In the genomic region with DNA sequence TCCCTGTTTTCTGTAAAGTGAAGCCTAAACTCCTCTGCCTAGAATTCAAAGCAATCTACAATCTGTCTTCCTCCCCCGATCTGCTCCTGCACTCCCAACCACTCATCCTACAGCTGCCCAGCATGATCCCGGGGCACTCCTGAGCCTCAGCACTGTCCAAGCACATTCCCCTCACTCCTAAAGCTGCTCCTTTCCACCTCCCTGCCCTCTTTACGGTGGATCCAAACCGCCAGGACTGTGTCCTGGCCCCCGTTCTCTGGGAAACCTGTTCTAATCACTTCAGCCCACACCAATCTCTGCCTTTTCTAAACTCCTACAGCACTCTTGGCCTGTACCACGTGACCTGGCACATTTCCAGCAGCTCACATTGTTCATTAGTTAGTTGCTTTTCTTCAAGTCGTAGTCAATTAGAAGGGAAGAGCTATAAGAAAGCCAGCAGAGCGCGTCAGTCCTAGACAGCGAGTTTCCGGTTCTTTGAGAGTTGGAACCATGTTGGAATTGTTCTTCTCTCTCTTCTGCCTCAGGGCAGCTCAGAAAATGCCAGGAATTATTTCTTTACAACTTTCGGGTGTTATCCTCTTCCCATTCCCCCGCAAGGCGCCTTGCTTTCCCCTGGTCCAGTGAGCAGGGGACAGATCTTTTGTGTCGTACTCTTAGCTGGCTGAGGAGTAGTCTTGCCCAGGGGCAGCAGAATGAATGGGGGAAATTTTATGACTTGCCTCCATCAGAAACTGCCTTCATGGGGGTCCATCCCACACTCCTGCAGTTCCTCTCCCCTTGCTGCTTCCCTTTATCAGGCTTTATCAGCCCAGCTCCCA, we compare ENCODE assay signal across 1 cellular context.
A peak's percentile ranks its signal among the peaks of the same experiment; 100 is the strongest.
TF ChIP-seq lines count a peak whose summit lies in the region.

No MANE protein-coding gene starts in this region.

TF ChIP-seq in HEK293, 187 proteins besides CTCF, POLR2A, EP300 and RAD21 (continued from another document):
- TF ChIP-seq, protein P1, sequence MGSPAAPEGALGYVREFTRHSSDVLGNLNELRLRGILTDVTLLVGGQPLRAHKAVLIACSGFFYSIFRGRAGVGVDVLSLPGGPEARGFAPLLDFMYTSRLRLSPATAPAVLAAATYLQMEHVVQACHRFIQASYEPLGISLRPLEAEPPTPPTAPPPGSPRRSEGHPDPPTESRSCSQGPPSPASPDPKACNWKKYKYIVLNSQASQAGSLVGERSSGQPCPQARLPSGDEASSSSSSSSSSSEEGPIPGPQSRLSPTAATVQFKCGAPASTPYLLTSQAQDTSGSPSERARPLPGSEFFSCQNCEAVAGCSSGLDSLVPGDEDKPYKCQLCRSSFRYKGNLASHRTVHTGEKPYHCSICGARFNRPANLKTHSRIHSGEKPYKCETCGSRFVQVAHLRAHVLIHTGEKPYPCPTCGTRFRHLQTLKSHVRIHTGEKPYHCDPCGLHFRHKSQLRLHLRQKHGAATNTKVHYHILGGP (tag by site-specific recombination; IDR thresholded peaks at IDR 0.05) = peak; percentile 76
- TF ChIP-seq ZNF600 (tag by site-specific recombination; IDR thresholded peaks at IDR 0.05) = no peak
- peak; percentile 91 for TF ChIP-seq EGR2 (tag by site-specific recombination; IDR thresholded peaks at IDR 0.05; ENCODE audit: low read depth)
- no peak for TF ChIP-seq ZNF626 (tag by site-specific recombination; IDR thresholded peaks at IDR 0.05)
- no peak for TF ChIP-seq ZNF654 (tag by site-specific recombination; IDR thresholded peaks at IDR 0.05; ENCODE audit: low read depth)
- no peak for TF ChIP-seq SP3 (tag by site-specific recombination; IDR thresholded peaks at IDR 0.05)
- TF ChIP-seq ZNF155 (tag by site-specific recombination; IDR thresholded peaks at IDR 0.05) = no peak
